ENCODE assay signal across 8 cellular contexts in genomic region chr12:14849664-14850063, GRCh38. TPM values are rescaled to one million over a fixed set of nuclear protein-coding genes. Genes with fewer than 3 reads are reported as not detected.
DNase-seq lines count a peak whose midpoint lies in the region; TF ChIP-seq lines count a peak whose summit lies in the region.
"Had no signal": no experiment of that assay in that cellular context is flagged by ENCODE, and none has a peak within 500 bp of the region (broad histone marks: within the 10 kb centered on the region; RNA-seq: fewer than 3 reads in every experiment).

No MANE protein-coding gene starts in this region.

- H3K9me3 ChIP-seq in BE2C, result no peaks in the 10 kb centered on the region
- H3K9me3 ChIP-seq: lower lobe of right lung had no signal

- peaks cover 17% of the 10 kb centered on the region for H3K4me1 ChIP-seq in BE2C

- TF ChIP-seq CTCF in cardiac fibroblast (IDR thresholded peaks at IDR 0.05; ENCODE audit: low read depth, low read length) (no peak), BE2C (IDR thresholded peaks at IDR 0.05; ENCODE audit: low read depth, low read length) (no peak)

- H3K4me3 ChIP-seq in cardiac fibroblast (replicated peaks in 1 of 2; ENCODE audit: low read depth in 2 of 2, low read length in 2 of 2) (no peak overlapping the region), BE2C (ENCODE audit: low read depth, low read length) (no peak overlapping the region)
- H3K4me3 ChIP-seq: lower lobe of right lung had no signal

- no peaks in the 10 kb centered on the region for H3K27me3 ChIP-seq in BE2C

- DNase-seq in COLO829 (ENCODE audit: low spot score) (peak; percentile 79), cardiac fibroblast (ENCODE audit: low read depth in 2 of 2) (peak; percentile 58 to 74), kidney glomerular epithelial cell (lab: John Stamatoyannopoulos, UW) (peak; percentile 4), NCI-H2171 (lab: John Stamatoyannopoulos, UW) (no peak), COR-L47 (lab: John Stamatoyannopoulos, UW) (no peak), BE2C (no peak)
- DNase-seq: DMS153, lower lobe of right lung had no signal

- H3K36me3 ChIP-seq in BE2C, result no peaks in the 10 kb centered on the region
- H3K36me3 ChIP-seq: lower lobe of right lung had no signal

RNA-seq across cellular contexts. Expression of gene ART4, which starts 6.3 kb away (rescaled TPM):
- 0.17 TPM for polyA plus RNA-seq in BE2C (2012; ENCODE audit: insufficient read depth, insufficient read length, low read depth)

RNA-seq across cellular contexts. Expression of gene SMCO3, which starts 35.7 kb away (rescaled TPM):
- not detected for polyA plus RNA-seq in BE2C (2012; ENCODE audit: insufficient read depth, insufficient read length, low read depth)

RNA-seq across cellular contexts. Expression of gene MGP, which starts 36.0 kb away (rescaled TPM):
- 7.0 TPM for polyA plus RNA-seq in BE2C (2012; ENCODE audit: insufficient read depth, insufficient read length, low read depth)

RNA-seq across cellular contexts. Expression of gene C12orf60, which starts 46.2 kb away (rescaled TPM):
- 7.1 TPM for polyA plus RNA-seq in BE2C (2012; ENCODE audit: insufficient read depth, insufficient read length, low read depth)

RNA-seq across cellular contexts. Expression of gene WBP11, which starts 46.4 kb away (rescaled TPM):
- 117 TPM for polyA plus RNA-seq in BE2C (2012; ENCODE audit: insufficient read depth, insufficient read length, low read depth)

Comparison
In these comparisons a context has a peak if more than half of its experiments do, and no peak if none do; other contexts are left out.
1. DNase-seq: peak in COLO829 (single experiment), cardiac fibroblast (2 of 2) and kidney glomerular epithelial cell (single experiment); none in NCI-H2171 (single experiment), COR-L47 (single experiment) and BE2C (single experiment).